In the genomic region with DNA sequence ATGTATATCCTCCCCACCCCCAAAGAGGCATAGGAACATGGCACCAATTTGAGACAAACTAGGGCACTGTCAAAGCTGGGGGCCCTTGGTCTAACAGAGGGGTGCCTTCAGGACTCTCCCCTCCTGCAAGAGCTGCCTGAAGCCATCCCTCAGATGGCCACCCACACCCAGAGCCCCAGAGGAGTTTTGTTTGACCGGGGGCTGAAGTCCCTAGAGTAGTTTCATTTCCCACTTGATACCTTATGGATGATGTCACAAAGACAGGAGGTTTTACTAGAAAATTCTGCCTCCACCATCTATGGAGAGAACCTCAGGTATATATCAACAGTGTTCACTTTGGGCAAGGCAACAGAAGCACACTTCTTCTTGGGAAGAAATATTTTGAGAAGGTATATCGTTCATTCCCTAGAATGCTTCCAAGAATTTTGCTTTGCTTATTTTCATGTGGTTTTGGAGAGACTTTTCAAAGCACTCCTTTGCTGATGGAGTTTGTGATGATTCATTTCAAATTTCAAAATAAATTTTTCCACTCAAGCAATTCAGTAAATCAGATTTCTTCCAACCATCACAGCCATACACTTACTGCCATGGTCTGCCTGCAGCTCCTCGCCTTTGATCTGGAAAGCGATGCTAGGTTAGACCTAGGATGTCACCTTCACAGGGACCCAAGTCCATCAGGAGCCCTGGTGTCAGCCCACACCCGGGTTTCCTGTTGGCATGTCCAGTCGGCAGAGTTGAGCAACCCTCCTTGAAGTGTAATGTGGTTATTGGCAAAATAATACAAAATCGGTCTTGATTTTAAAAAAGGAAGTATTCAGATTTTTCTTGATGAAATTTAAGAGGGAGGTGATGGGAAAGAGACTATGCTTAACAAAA, we compare ENCODE assay signal across 18 cellular contexts.
A peak's percentile ranks its signal among the peaks of the same experiment; 100 is the strongest.
DNase-seq lines count a peak whose midpoint lies in the region; ATAC-seq and TF ChIP-seq lines count a peak whose summit lies in the region.
"Had no signal": no experiment of that assay in that cellular context is flagged by ENCODE, and none has a peak within 500 bp of the region (broad histone marks: within the 10 kb centered on the region; RNA-seq: fewer than 3 reads in every experiment).

No MANE protein-coding gene starts in this region.

- H3K9me3 ChIP-seq in KOPT-K1 (ENCODE audit: insufficient read depth, low read length, poor library complexity, severe bottlenecking) (no peaks in the 10 kb centered on the region), suprapubic skin (no peaks in the 10 kb centered on the region)
- H3K9me3 ChIP-seq: Caco-2, HAP-1 had no signal

- H3K27ac ChIP-seq in KOPT-K1 (ENCODE audit: low read depth, low read length, poor library complexity, severe bottlenecking) (peak overlapping the region; percentile 2), suprapubic skin (no peak overlapping the region)
- H3K27ac ChIP-seq: C4-2B had no signal

- H3K36me3 ChIP-seq in KOPT-K1 (ENCODE audit: insufficient read depth, low read length) = no peaks in the 10 kb centered on the region
- no peaks in the 10 kb centered on the region for H3K36me3 ChIP-seq in suprapubic skin
- H3K36me3 ChIP-seq: HAP-1 had no signal

- no peak for TF ChIP-seq EP300 in suprapubic skin (IDR thresholded peaks at IDR 0.05)

- intact Hi-C loops in sciatic nerve (cut with DNase I) = no loop called here

- H3K9me3 Mint-ChIP-seq in natural killer cell treated with Interleukin-12 subunit alpha and Interleukin-12 subunit beta and Interleukin-15 and Interleukin-18, amount 100 ng/mL, for 72 hours = no peaks in the 10 kb centered on the region

- DNase-seq in NB4 (ENCODE audit: low read depth) (peak; percentile 35), astrocyte of the hippocampus (ENCODE audit: low read depth, low spot score) (peak; percentile 18), sciatic nerve (ENCODE audit: low spot score) (no peak), suprapubic skin (ENCODE audit: low spot score in 2 of 2) (no peak)
- no peak for DNase-seq in natural killer cell treated with Interleukin-12 subunit alpha and Interleukin-12 subunit beta and Interleukin-15 and Interleukin-18, amount 100 ng/mL, for 72 hours (ENCODE audit: low spot score)
- DNase-seq: Caco-2, EL, NCI-H1105 treated with DMSO at 0.1 percent for 48 hours, NCI-H1694 treated with DMSO at 0.1 percent for 48 hours, NCI-H2107, NCI-H2227 treated with DMSO at 0.1 percent for 48 hours, NCI-H524, SHP77 treated with DMSO at 0.1 percent for 48 hours had no signal

- TF ChIP-seq POLR2A in NB4 (IDR thresholded peaks at IDR 0.05; ENCODE audit: extremely low read depth, insufficient read length) = no peak
- no peak for TF ChIP-seq POLR2A in suprapubic skin (IDR thresholded peaks at IDR 0.05)

- H3K27me3 Mint-ChIP-seq in natural killer cell treated with Interleukin-12 subunit alpha and Interleukin-12 subunit beta and Interleukin-15 and Interleukin-18, amount 100 ng/mL, for 72 hours = peaks cover 11 to 15% of the 10 kb centered on the region in 2 donors

- H3K27me3 ChIP-seq in suprapubic skin = no peaks in the 10 kb centered on the region

- no peaks in the 10 kb centered on the region for H3K4me1 ChIP-seq in suprapubic skin
- H3K4me1 ChIP-seq: Caco-2 had no signal

- H3K4me3 ChIP-seq in NB4 (ENCODE audit: low read depth, low read length) (no peak overlapping the region), suprapubic skin (no peak overlapping the region)
- H3K4me3 ChIP-seq: HAP-1 had no signal

- H3K36me3 Mint-ChIP-seq in natural killer cell treated with Interleukin-12 subunit alpha and Interleukin-12 subunit beta and Interleukin-15 and Interleukin-18, amount 100 ng/mL, for 72 hours = peaks cover 9% of the 10 kb centered on the region

- ATAC-seq in sciatic nerve (peak; percentile 55), GM21381 (IDR thresholded peaks at IDR 0.05; ENCODE audit: unreplicated experiment) (no peak)
- ATAC-seq in natural killer cell treated with Interleukin-12 subunit alpha and Interleukin-12 subunit beta and Interleukin-15 and Interleukin-18, amount 100 ng/mL, for 72 hours = no peak
- ATAC-seq: SK-N-SH treated with all-trans-retinoic acid at 6 μM for 48 hours had no signal

- 79% methylated on average over 7 of the region's 7 CpGs for WGBS in suprapubic skin

- H3K4me3 Mint-ChIP-seq in natural killer cell treated with Interleukin-12 subunit alpha and Interleukin-12 subunit beta and Interleukin-15 and Interleukin-18, amount 100 ng/mL, for 72 hours = no peak overlapping the region

- H3K4me1 Mint-ChIP-seq in natural killer cell treated with Interleukin-12 subunit alpha and Interleukin-12 subunit beta and Interleukin-15 and Interleukin-18, amount 100 ng/mL, for 72 hours (ENCODE audit: low read depth in 2 of 2) = peaks cover 22 to 30% of the 10 kb centered on the region in 2 donors

- no peak overlapping the region for H3K27ac Mint-ChIP-seq in natural killer cell treated with Interleukin-12 subunit alpha and Interleukin-12 subunit beta and Interleukin-15 and Interleukin-18, amount 100 ng/mL, for 72 hours

- no peak for TF ChIP-seq CTCF in NB4 (IDR thresholded peaks at IDR 0.05; ENCODE audit: low read depth, low read length)
- no peak for TF ChIP-seq CTCF in suprapubic skin (IDR thresholded peaks at IDR 0.05)

Comparison
In these comparisons a context has a peak if more than half of its experiments do, and no peak if none do; other contexts are left out.
1. DNase-seq: peak in NB4 (single experiment) and astrocyte of the hippocampus (single experiment); none in sciatic nerve (single experiment), natural killer cell treated with Interleukin-12 subunit alpha and Interleukin-12 subunit beta and Interleukin-15 and Interleukin-18, amount 100 ng/mL, for 72 hours (single experiment) and suprapubic skin (0 of 2).